ENCODE assay signal across 23 cellular contexts in genomic region chr2:128159437-128159836, GRCh38.
"Had no signal": no experiment of that assay in that cellular context is flagged by ENCODE, and none has a peak within 500 bp of the region (broad histone marks: within the 10 kb centered on the region; RNA-seq: fewer than 3 reads in every experiment).

No MANE protein-coding gene starts in this region.

- FAIRE-seq: endothelial cell of umbilical vein, islet of Langerhans had no signal

- ATAC-seq: psoas muscle; sciatic nerve; stimulated activated memory B cell treated with anti-CD40 and anti-IgM and Interleukin-4, amounts not matched to agents 10 μg/mL and 1 μg/mL and 100 μg/mL, for 72 hours had no signal

- H3K4me1 ChIP-seq: psoas muscle, tibial nerve had no signal

- DNase-seq: effector CD4-positive, alpha-beta T cell; endodermal cell; erythroblast; foreskin melanocyte; head of caudate nucleus; hippocampal formation; left ventricle myocardium inferior; mesenchymal stem cell; midbrain; naive B cell; psoas muscle; retina; spleen; stimulated activated CD4-positive, alpha-beta T cell treated with anti-CD3 and anti-CD28 coated beads, Interleukin-15, amount 100 ng/mL, for 24 hours; stimulated activated CD4-positive, alpha-beta T cell treated with anti-CD3 and anti-CD28 coated beads, Interleukin-1b, Interleukin-23, amount 100 ng/mL, for 48 hours; stimulated activated CD4-positive, alpha-beta T cell treated with anti-CD3 and anti-CD28 coated beads, Interleukin-4, amount 100 ng/mL, for 24 hours had no signal

- H3K4me3 ChIP-seq: coronary artery, left ventricle myocardium inferior, lung, psoas muscle, spleen, tibial nerve had no signal

- H3K27ac ChIP-seq: coronary artery, left ventricle myocardium inferior, psoas muscle, spleen, tibial nerve had no signal

- H3K9me3 ChIP-seq: left ventricle myocardium inferior, psoas muscle, spleen, tibial nerve had no signal

- H3K27me3 ChIP-seq: spleen, tibial nerve had no signal
